ENCODE assay signal across 8 cellular contexts in the genomic region with DNA sequence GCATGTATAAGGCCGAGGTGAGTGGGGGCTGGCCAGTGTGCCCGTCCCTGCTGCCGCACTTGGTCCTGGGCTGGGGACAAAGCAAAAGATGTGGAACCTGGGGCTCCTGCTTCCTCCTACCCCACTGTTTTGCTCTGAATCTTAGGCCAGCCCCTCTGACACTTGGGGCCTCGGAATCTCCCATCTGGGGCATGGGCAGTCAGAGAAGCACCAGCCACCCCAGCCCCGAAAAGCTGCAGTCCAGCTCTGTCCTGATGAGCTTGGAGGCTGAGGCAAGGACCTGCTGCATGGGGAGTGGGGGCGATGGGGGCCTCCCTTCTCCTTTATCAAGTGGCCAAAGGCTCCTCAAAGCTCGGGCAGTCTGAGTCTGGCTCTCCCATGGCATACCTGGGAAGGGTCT. TPM values are rescaled to one million over a fixed set of nuclear protein-coding genes. Genes with fewer than 3 reads are reported as not detected.
A peak's percentile ranks its signal among the peaks of the same experiment; 100 is the strongest.
DNase-seq lines count a peak whose midpoint lies in the region; ATAC-seq and TF ChIP-seq lines count a peak whose summit lies in the region.

No MANE protein-coding gene starts in this region.

- no peaks in the 10 kb centered on the region for H3K27me3 Mint-ChIP-seq in T-helper 1 cell treated with Interleukin-12 subunit alpha and Interleukin-12 subunit beta and Interleukin-4 antibody, amounts not matched to agents 30 μg/mL and 1 μg/mL, for 36 hours (ENCODE audit: low read depth)

- H3K4me3 Mint-ChIP-seq in T-helper 1 cell treated with Interleukin-12 subunit alpha and Interleukin-12 subunit beta and Interleukin-4 antibody, amounts not matched to agents 30 μg/mL and 1 μg/mL, for 36 hours: no peak overlapping the region

- no peaks in the 10 kb centered on the region for H3K9me3 Mint-ChIP-seq in T-helper 1 cell treated with Interleukin-12 subunit alpha and Interleukin-12 subunit beta and Interleukin-4 antibody, amounts not matched to agents 30 μg/mL and 1 μg/mL, for 36 hours

- peaks cover 30% of the 10 kb centered on the region for H3K4me1 Mint-ChIP-seq in T-helper 1 cell treated with Interleukin-12 subunit alpha and Interleukin-12 subunit beta and Interleukin-4 antibody, amounts not matched to agents 30 μg/mL and 1 μg/mL, for 36 hours (ENCODE audit: low read depth)

- intact Hi-C loops in breast epithelium (cut with DNase I; ENCODE audit: low total_unique reads): no loop called here
- intact Hi-C loops in testis (cut with DNase I; ENCODE audit: low total_unique reads): loop anchor here (10.0 kb wide), 1 partner anchor 342 kb away; no protein-coding TSS in a partner anchor

- DNase-seq in T-helper 1 cell (no peak), breast epithelium (ENCODE audit: low spot score in 2 of 2) (no peak), lung (ENCODE audit: low spot score) (no peak), testis (no peak), ureter (ENCODE audit: low spot score) (no peak), NCI-H187 (lab: John Stamatoyannopoulos, UW) (no peak)

- ATAC-seq in lung (ENCODE audit: insufficient read depth, low FRiP score) (no peak), GM18502 (IDR thresholded peaks at IDR 0.05; ENCODE audit: poor library complexity, unreplicated experiment) (no peak)

- TF ChIP-seq CTCF in breast epithelium (IDR thresholded peaks at IDR 0.05): no peak
- no peak for TF ChIP-seq CTCF in lung (IDR thresholded peaks at IDR 0.05; ENCODE audit: control extremely low read depth, extremely low read depth)
- TF ChIP-seq CTCF in testis (IDR thresholded peaks at IDR 0.05): no peak

- no peak for TF ChIP-seq POLR2A in breast epithelium (IDR thresholded peaks at IDR 0.05)
- TF ChIP-seq POLR2A in testis (IDR thresholded peaks at IDR 0.05): no peak

- H3K4me3 ChIP-seq in breast epithelium (peak overlapping the region in 1 of 3 donors; percentile 59), lung (no peak overlapping the region), testis (no peak overlapping the region)

- no peaks in the 10 kb centered on the region for H3K36me3 ChIP-seq in breast epithelium
- peaks cover 3 to 20% of the 10 kb centered on the region in 2 donors for H3K36me3 ChIP-seq in lung (ENCODE audit: control insufficient read depth in 2 of 2, insufficient read depth in 2 of 2, low read length in 2 of 2)
- no peaks in the 10 kb centered on the region for H3K36me3 ChIP-seq in testis (ENCODE audit: low read depth, missing control alignments)

- H3K27ac ChIP-seq in breast epithelium (peak overlapping the region; percentile 98 to 100), lung (ENCODE audit: low read depth in 1 of 2, low read length in 1 of 2) (peak overlapping the region; percentile 100), testis (peak overlapping the region; percentile 96 to 98)

- H3K36me3 Mint-ChIP-seq in T-helper 1 cell treated with Interleukin-12 subunit alpha and Interleukin-12 subunit beta and Interleukin-4 antibody, amounts not matched to agents 30 μg/mL and 1 μg/mL, for 36 hours (ENCODE audit: low read depth): peaks cover 11% of the 10 kb centered on the region

- H3K27me3 ChIP-seq in breast epithelium (no peaks in the 10 kb centered on the region), lung (ENCODE audit: control insufficient read depth, insufficient read depth) (no peaks in the 10 kb centered on the region), testis (no peaks in the 10 kb centered on the region)

- H3K27ac Mint-ChIP-seq in T-helper 1 cell treated with Interleukin-12 subunit alpha and Interleukin-12 subunit beta and Interleukin-4 antibody, amounts not matched to agents 30 μg/mL and 1 μg/mL, for 36 hours: peak overlapping the region; percentile 74

- H3K4me1 ChIP-seq in breast epithelium (peaks cover 48 to 60% of the 10 kb centered on the region in 2 donors), lung (ENCODE audit: control insufficient read depth in 2 of 2, insufficient read depth in 2 of 2, low read length in 2 of 2) (peaks cover 16 to 40% of the 10 kb centered on the region in 2 donors), testis (peaks cover 90% of the 10 kb centered on the region)

- WGBS in lung, 2 donors: 70 to 82% methylated on average over 7 of the region's 7 CpGs
- WGBS in testis, 2 donors: 37 to 65% methylated on average over 2 to 7 of the region's 7 CpGs

- H3K9me3 ChIP-seq in breast epithelium: no peaks in the 10 kb centered on the region
- no peaks in the 10 kb centered on the region for H3K9me3 ChIP-seq in lung (ENCODE audit: control insufficient read depth in 2 of 2, insufficient read depth in 1 of 2, low read length in 1 of 2)
- H3K9me3 ChIP-seq in testis: no peaks in the 10 kb centered on the region

RNA-seq across cellular contexts. Expression of gene PTPA, which starts 31.3 kb away (rescaled TPM):
- 10 to 100 TPM; 34.2 to 83.4 (median 71.1) TPM for total RNA-seq in breast epithelium
- 100 to 1,000 TPM in 1 of 2 donors, 10 to 100 TPM in 1; 62.5 to 145 TPM for total RNA-seq in lung
- 100 to 1,000 TPM; 103 to 130 TPM for polyA plus RNA-seq in lung
- 100 to 1,000 TPM; 163 to 177 TPM for total RNA-seq in testis
- polyA plus RNA-seq in testis (ENCODE audit: insufficient read depth, low read depth, low replicate concordance): 268 TPM
- total RNA-seq in ureter: 143 TPM

RNA-seq across cellular contexts. Expression of gene CRAT, which starts 31.9 kb away (rescaled TPM):
- 10 to 100 TPM; 18.7 to 74.7 (median 35.7) TPM for total RNA-seq in breast epithelium
- total RNA-seq in lung: 10 to 100 TPM; 14.5 to 26.0 TPM
- 10 to 100 TPM; 10.4 to 18.6 TPM for polyA plus RNA-seq in lung
- 100 to 1,000 TPM; 188 to 272 TPM for total RNA-seq in testis
- polyA plus RNA-seq in testis (ENCODE audit: insufficient read depth, low read depth, low replicate concordance): 451 TPM
- total RNA-seq in ureter: 42.1 TPM

RNA-seq across cellular contexts. Expression of gene IER5L, which starts 35.5 kb away (rescaled TPM):
- 10 to 100 TPM in 2 of 3 donors, 1 to 10 TPM in 1; 4.3 to 18.4 (median 18.1) TPM for total RNA-seq in breast epithelium
- total RNA-seq in lung: 10 to 100 TPM; 23.5 to 24.7 TPM
- 10 to 100 TPM; 12.6 to 31.5 TPM for polyA plus RNA-seq in lung
- 10 to 100 TPM; 12.6 to 25.4 TPM for total RNA-seq in testis
- 4.8 TPM for polyA plus RNA-seq in testis (ENCODE audit: insufficient read depth, low read depth, low replicate concordance)
- 16.0 TPM for total RNA-seq in ureter
